Comparison of ENCODE assay signal across 9 cellular contexts in genomic region chr17:66992911-66993310, GRCh38. TPM values are rescaled to one million over a fixed set of nuclear protein-coding genes. Genes with fewer than 3 reads are reported as not detected.
"Had no signal": no experiment of that assay in that cellular context is flagged by ENCODE, and none has a peak within 500 bp of the region (broad histone marks: within the 10 kb centered on the region; RNA-seq: fewer than 3 reads in every experiment).

No MANE protein-coding gene starts in this region.

- DNase-seq: GDM1, GF-D8 had no signal

- ATAC-seq: GM12878 had no signal

- FAIRE-seq: G401.6, GM12878, GM12891, GM12892, GM18507, GM19239 had no signal

- H3K4me3 ChIP-seq: GM12878 had no signal

RNA-seq across cellular contexts. Expression of gene CACNG1, which starts 51.4 kb away (rescaled TPM):
- total RNA-seq: G401, GM12878 had no signal
- polyA plus RNA-seq: GM12878 had no signal
